Comparison of ENCODE assay signal across 1 cellular context in genomic region chr16:66367968-66368891, GRCh38.
A peak's percentile ranks its signal among the peaks of the same experiment; 100 is the strongest.
TF ChIP-seq lines count a peak whose summit lies in the region.

No MANE protein-coding gene starts in this region.

TF ChIP-seq in endothelial cell of umbilical vein, 7 proteins besides CTCF, POLR2A, EP300 and RAD21 (continued from another document):
- TF ChIP-seq, protein P1, sequence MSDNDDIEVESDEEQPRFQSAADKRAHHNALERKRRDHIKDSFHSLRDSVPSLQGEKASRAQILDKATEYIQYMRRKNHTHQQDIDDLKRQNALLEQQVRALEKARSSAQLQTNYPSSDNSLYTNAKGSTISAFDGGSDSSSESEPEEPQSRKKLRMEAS (IDR thresholded peaks at IDR 0.05; ENCODE audit: insufficient read depth, insufficient read length) = no peak
- no peak for TF ChIP-seq EZH2 (IDR thresholded peaks at IDR 0.05; ENCODE audit: borderline replicate concordance, low read depth, low read length, severe bottlenecking)
- peak; percentile 64 for TF ChIP-seq POLR2AphosphoS5 (IDR thresholded peaks at IDR 0.05; ENCODE audit: insufficient read depth, low read depth, low read length)
- peak; percentile 51 for TF ChIP-seq FOS (IDR thresholded peaks at IDR 0.05; ENCODE audit: borderline replicate concordance, insufficient read depth, low read length)
- no peak for TF ChIP-seq GATA2 (IDR thresholded peaks at IDR 0.05; ENCODE audit: insufficient read depth, insufficient read length, low read depth, low read length)
- TF ChIP-seq MYC (IDR thresholded peaks at IDR 0.05; ENCODE audit: low read depth, low read length) = no peak
TF ChIP-seq in endothelial cell of umbilical vein: peak in this region for 3.
